Comparison of ENCODE assay signal across 8 cellular contexts in the genomic region with DNA sequence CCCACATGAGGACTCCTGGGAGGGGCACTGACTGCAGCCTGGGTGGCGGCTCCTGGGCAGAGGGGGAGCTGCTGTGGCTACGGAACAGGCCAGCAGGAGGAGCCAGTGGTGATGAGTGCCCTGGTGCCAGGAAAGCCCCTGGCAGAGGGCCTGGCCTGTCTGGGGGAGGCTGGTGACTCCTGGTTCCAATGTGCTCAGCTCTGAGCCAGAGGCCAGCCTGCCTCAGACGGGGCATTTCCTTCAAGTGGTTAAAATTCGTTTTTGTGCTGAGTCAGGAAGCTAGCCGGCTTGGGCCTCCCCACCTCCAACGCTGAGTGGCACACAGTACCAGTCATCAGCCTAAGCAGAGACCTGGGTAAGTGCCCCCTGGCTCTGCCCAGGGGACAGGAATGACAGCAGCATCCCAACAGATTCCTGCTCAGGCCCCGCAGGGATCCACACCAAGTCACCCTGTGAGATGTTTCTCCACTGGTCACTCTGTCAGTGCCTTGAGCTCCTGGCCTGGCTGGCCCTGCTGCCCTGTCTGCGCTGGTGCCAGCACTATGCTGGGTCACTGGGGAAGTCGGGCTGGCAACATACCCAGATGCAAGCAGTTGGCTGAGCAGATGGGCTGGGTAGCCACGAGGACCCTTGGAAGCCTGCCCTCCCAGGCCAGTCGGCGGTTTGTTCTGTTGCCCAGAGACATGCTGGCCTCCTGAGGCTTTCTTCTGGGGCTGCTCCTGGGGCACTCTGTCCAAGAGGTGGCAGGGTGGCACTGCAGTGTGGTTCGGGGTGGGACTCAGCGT. TPM values are rescaled to one million over a fixed set of nuclear protein-coding genes. Genes with fewer than 3 reads are reported as not detected.
DNase-seq lines count a peak whose midpoint lies in the region; ATAC-seq and TF ChIP-seq lines count a peak whose summit lies in the region.

No MANE protein-coding gene starts in this region.

- peak overlapping the region; percentile 38; the same call in 1 of the 2 replicates for H3K9ac ChIP-seq in BLaER1
- H3K9ac ChIP-seq in colonic mucosa (ENCODE audit: low read depth in 2 of 2, low read length in 2 of 2) = peak overlapping the region in 1 of 2 donors; percentile 43

- intact Hi-C loops in colonic mucosa (cut with DNase I) = no loop called here

- peaks cover 45% of the 10 kb centered on the region for H3K4me1 Mint-ChIP-seq in stimulated activated effector memory CD8-positive, alpha-beta T cell treated with anti-CD3 and anti-CD28 coated beads, Interleukin-12 subunit alpha, Interleukin-12 subunit beta, amount 100 ng/mL, for 72 hours
- peaks cover 2% of the 10 kb centered on the region for H3K4me1 Mint-ChIP-seq in mesothelial cell of epicardium

- H3K27me3 ChIP-seq in BLaER1 = no peaks in the 10 kb centered on the region
- no peaks in the 10 kb centered on the region for H3K27me3 ChIP-seq in kidney epithelial cell (ENCODE audit: control insufficient read depth, insufficient read depth, low read length)
- H3K27me3 ChIP-seq in colonic mucosa = no peaks in the 10 kb centered on the region

- TF ChIP-seq CTCF in kidney epithelial cell (IDR thresholded peaks at IDR 0.05; ENCODE audit: insufficient read depth, low read length, poor library complexity, severe bottlenecking) (peak; percentile 79), mesothelial cell of epicardium (IDR thresholded peaks at IDR 0.05; ENCODE audit: unreplicated experiment) (no peak), colonic mucosa (IDR thresholded peaks at IDR 0.05) (no peak)

- peak; percentile 93 for DNase-seq in RPMI8226
- DNase-seq in caudate nucleus (lab: John Stamatoyannopoulos, UW) = peak; percentile 38 to 95 (median 78)
- no peak for DNase-seq in kidney epithelial cell (ENCODE audit: low read depth)
- DNase-seq in stimulated activated effector memory CD8-positive, alpha-beta T cell treated with anti-CD3 and anti-CD28 coated beads, Interleukin-12 subunit alpha, Interleukin-12 subunit beta, amount 100 ng/mL, for 72 hours (ENCODE audit: low spot score in 2 of 2) = peak; percentile 44 to 72
- no peak for DNase-seq in mesothelial cell of epicardium (ENCODE audit: low spot score in 2 of 2, unreplicated experiment in 2 of 2)
- no peak for DNase-seq in colonic mucosa

- H3K9me3 ChIP-seq in BLaER1 (peaks cover 3% of the 10 kb centered on the region; the same call in 1 of the 2 replicates), colonic mucosa (no peaks in the 10 kb centered on the region)

- H3K27ac ChIP-seq in BLaER1 (0 out of 2 replicates have a peak overlapping the region, but pooled peaks have one; percentile 41), caudate nucleus (ENCODE audit: low read depth, low read length) (peak overlapping the region; percentile 71), colonic mucosa (no peak overlapping the region)

- peak overlapping the region; percentile 37 for H3K4me2 ChIP-seq in BLaER1

- H4K20me1 ChIP-seq in BLaER1 = no peaks in the 10 kb centered on the region

- H3K36me3 ChIP-seq in BLaER1 (no peaks in the 10 kb centered on the region), kidney epithelial cell (ENCODE audit: control insufficient read depth, insufficient read depth, low read length) (no peaks in the 10 kb centered on the region), colonic mucosa (no peaks in the 10 kb centered on the region)

- H3K9me3 Mint-ChIP-seq in stimulated activated effector memory CD8-positive, alpha-beta T cell treated with anti-CD3 and anti-CD28 coated beads, Interleukin-12 subunit alpha, Interleukin-12 subunit beta, amount 100 ng/mL, for 72 hours = no peaks in the 10 kb centered on the region
- H3K9me3 Mint-ChIP-seq in mesothelial cell of epicardium = no peaks in the 10 kb centered on the region

- H3K4me3 ChIP-seq in BLaER1 = no peak overlapping the region
- no peak overlapping the region for H3K4me3 ChIP-seq in kidney epithelial cell (ENCODE audit: low read depth, low read length)
- H3K4me3 ChIP-seq in colonic mucosa = no peak overlapping the region

- peaks cover 2% of the 10 kb centered on the region for H3K27me3 Mint-ChIP-seq in mesothelial cell of epicardium (ENCODE audit: low read depth)

- H3K4me1 ChIP-seq in BLaER1 = peaks cover 34% of the 10 kb centered on the region
- peaks cover 3% of the 10 kb centered on the region for H3K4me1 ChIP-seq in colonic mucosa

- peak; percentile 44 for ATAC-seq in GM21360 (IDR thresholded peaks at IDR 0.05; ENCODE audit: unreplicated experiment)
- peak; percentile 92 for ATAC-seq in stimulated activated effector memory CD8-positive, alpha-beta T cell treated with anti-CD3 and anti-CD28 coated beads, Interleukin-12 subunit alpha, Interleukin-12 subunit beta, amount 100 ng/mL, for 72 hours

- H3K27ac Mint-ChIP-seq in stimulated activated effector memory CD8-positive, alpha-beta T cell treated with anti-CD3 and anti-CD28 coated beads, Interleukin-12 subunit alpha, Interleukin-12 subunit beta, amount 100 ng/mL, for 72 hours = peak overlapping the region; percentile 71
- H3K27ac Mint-ChIP-seq in mesothelial cell of epicardium = no peak overlapping the region

- H3K36me3 Mint-ChIP-seq in stimulated activated effector memory CD8-positive, alpha-beta T cell treated with anti-CD3 and anti-CD28 coated beads, Interleukin-12 subunit alpha, Interleukin-12 subunit beta, amount 100 ng/mL, for 72 hours = no peaks in the 10 kb centered on the region
- peaks cover 2% of the 10 kb centered on the region for H3K36me3 Mint-ChIP-seq in mesothelial cell of epicardium

- H3K4me3 Mint-ChIP-seq in stimulated activated effector memory CD8-positive, alpha-beta T cell treated with anti-CD3 and anti-CD28 coated beads, Interleukin-12 subunit alpha, Interleukin-12 subunit beta, amount 100 ng/mL, for 72 hours = peak overlapping the region; percentile 17
- H3K4me3 Mint-ChIP-seq in mesothelial cell of epicardium = no peak overlapping the region

RNA-seq across cellular contexts. Expression of a gene that starts 7.1 kb away (rescaled TPM):
- total RNA-seq in kidney epithelial cell (15.4 and 17.9 TPM in 2 replicates), mesothelial cell of epicardium (14.0 to 15.8 TPM (median 14.5 TPM) in 3 replicates), colonic mucosa (10 to 100 TPM in 1 of 2 donors, 1 to 10 TPM in 1; 6.6 to 11.2 TPM)

RNA-seq across cellular contexts. Expression of a gene that starts 43.9 kb away (rescaled TPM):
- total RNA-seq in kidney epithelial cell (9.8 and 12.2 TPM in 2 replicates), mesothelial cell of epicardium (1.3 to 1.4 TPM (median 1.3 TPM) in 3 replicates), colonic mucosa (1 to 10 TPM in 1 of 2 donors, under 1 TPM in 1; 0.52 to 2.5 TPM)

Comparison
In these comparisons a context has a peak if more than half of its experiments do, and no peak if none do; other contexts are left out.
1. DNase-seq: peak in RPMI8226 (single experiment), caudate nucleus (61 of 61) and stimulated activated effector memory CD8-positive, alpha-beta T cell treated with anti-CD3 and anti-CD28 coated beads, Interleukin-12 subunit alpha, Interleukin-12 subunit beta, amount 100 ng/mL, for 72 hours (2 of 2); none in kidney epithelial cell (single experiment), mesothelial cell of epicardium (0 of 2) and colonic mucosa (single experiment).